ENCODE assay signal across 9 cellular contexts in the genomic region with DNA sequence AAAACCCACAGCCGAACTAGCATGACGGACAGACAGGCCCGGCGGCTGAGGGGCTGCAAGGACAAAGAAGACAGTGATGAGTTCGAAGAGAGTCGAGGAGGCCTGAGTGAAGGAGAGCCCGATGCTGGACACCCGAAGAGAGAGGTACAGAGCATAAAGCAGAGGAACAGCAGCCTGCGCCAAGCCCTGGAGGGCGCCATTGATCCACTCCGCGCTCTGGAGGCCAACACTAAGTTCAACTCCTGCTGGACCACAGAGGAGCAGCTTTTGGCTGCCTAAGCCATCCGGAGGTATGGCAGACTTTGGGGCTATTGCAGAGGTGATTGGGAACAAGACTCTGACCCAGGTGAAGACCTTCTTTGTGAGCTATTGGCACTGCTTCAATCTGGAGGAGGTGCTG. TPM values are rescaled to one million over a fixed set of nuclear protein-coding genes. Genes with fewer than 3 reads are reported as not detected.
A peak's percentile ranks its signal among the peaks of the same experiment; 100 is the strongest.
DNase-seq lines count a peak whose midpoint lies in the region; ATAC-seq and TF ChIP-seq lines count a peak whose summit lies in the region.
"Had no signal": no experiment of that assay in that cellular context is flagged by ENCODE, and none has a peak within 500 bp of the region (broad histone marks: within the 10 kb centered on the region; RNA-seq: fewer than 3 reads in every experiment).

No MANE protein-coding gene starts in this region.

- no peaks in the 10 kb centered on the region for H3K9me3 Mint-ChIP-seq in activated naive CD4-positive, alpha-beta T cell treated with anti-CD3 and anti-CD28 coated beads, Interleukin-2, amount 50 U/mL, for 24 hours
- H3K9me3 Mint-ChIP-seq in naive B cell, result no peaks in the 10 kb centered on the region

- ATAC-seq in Panc1 (peak; percentile 72), naive B cell (ENCODE audit: low read depth in 2 of 2) (peak; percentile 30 to 61)

- no peaks in the 10 kb centered on the region for H3K36me3 Mint-ChIP-seq in activated naive CD4-positive, alpha-beta T cell treated with anti-CD3 and anti-CD28 coated beads, Interleukin-2, amount 50 U/mL, for 24 hours
- H3K36me3 Mint-ChIP-seq in naive B cell, result no peaks in the 10 kb centered on the region

- BruUV-seq in Panc1 (replicated peaks; lab: Mats Ljungman, UMichigan), result no TSS peak

- H3K4me3 ChIP-seq in Panc1 (ENCODE audit: low read depth in 2 of 2, low read length in 2 of 2), result no peak overlapping the region
- H3K4me3 ChIP-seq: BLaER1 treated with 17β-estradiol and CSF1 and Interleukin-3, amounts not matched to agents 10 nM and 100 nM had no signal

- H3K4me1 ChIP-seq in Panc1 (ENCODE audit: control insufficient read depth, insufficient read depth, low read length), result no peaks in the 10 kb centered on the region; the same call in 1 of the 2 replicates

- H3K27ac ChIP-seq in Panc1 (ENCODE audit: low read length), result no peak overlapping the region
- H3K27ac ChIP-seq: BLaER1 treated with 17β-estradiol and CSF1 and Interleukin-3, amounts not matched to agents 10 nM and 100 nM had no signal

- in situ Hi-C loops in Panc1 (cut with HindIII; ENCODE audit: low pct_unique_long_range_greater_than_20kb, low sequenced_read_pairs), result no loop called here

- intact Hi-C loops in Panc1 (cut with micrococcal nuclease; ENCODE audit: unreplicated experiment), result no loop called here

- no peak overlapping the region for H3K4me3 Mint-ChIP-seq in activated naive CD4-positive, alpha-beta T cell treated with anti-CD3 and anti-CD28 coated beads, Interleukin-2, amount 50 U/mL, for 24 hours
- H3K4me3 Mint-ChIP-seq in naive B cell, result no peak overlapping the region

- no peaks in the 10 kb centered on the region for H3K36me3 ChIP-seq in Panc1 (ENCODE audit: control insufficient read depth, insufficient read depth, low read length)
- H3K36me3 ChIP-seq: BLaER1 treated with 17β-estradiol and CSF1 and Interleukin-3, amounts not matched to agents 10 nM and 100 nM had no signal

- peaks cover 19% of the 10 kb centered on the region for H3K27me3 ChIP-seq in Panc1 (ENCODE audit: control insufficient read depth, insufficient read depth, low read length)
- H3K27me3 ChIP-seq: BLaER1 treated with 17β-estradiol and CSF1 and Interleukin-3, amounts not matched to agents 10 nM and 100 nM had no signal

- no peaks in the 10 kb centered on the region for H3K27me3 Mint-ChIP-seq in activated naive CD4-positive, alpha-beta T cell treated with anti-CD3 and anti-CD28 coated beads, Interleukin-2, amount 50 U/mL, for 24 hours
- H3K27me3 Mint-ChIP-seq in naive B cell, result peaks cover 0 to 11% (median 0%) of the 10 kb centered on the region in 3 donors

- CTCF ChIA-PET in Panc1 (lab: Charles Lee), result no interaction called here

- TF ChIP-seq CTCF in Panc1 (IDR thresholded peaks at IDR 0.05), result peak; percentile 54

- H3K27ac Mint-ChIP-seq in activated naive CD4-positive, alpha-beta T cell treated with anti-CD3 and anti-CD28 coated beads, Interleukin-2, amount 50 U/mL, for 24 hours, result peak overlapping the region; percentile 14
- no peak overlapping the region for H3K27ac Mint-ChIP-seq in naive B cell

- POLR2A ChIA-PET in Panc1 (lab: Charles Lee), result no interaction called here

- no peaks in the 10 kb centered on the region for H3K9me3 ChIP-seq in Panc1 (ENCODE audit: control insufficient read depth, insufficient read depth, low read depth, low read length)
- H3K9me3 ChIP-seq: BLaER1 treated with 17β-estradiol and CSF1 and Interleukin-3, amounts not matched to agents 10 nM and 100 nM had no signal

- DNase-seq in NCI-H1105 treated with DMSO at 0.1 percent for 48 hours (lab: John Stamatoyannopoulos, UW), result peak; percentile 10
- no peak for DNase-seq in NCI-H1105 (lab: John Stamatoyannopoulos, UW)
- DNase-seq in Panc1 (ENCODE audit: low read depth, low spot score), result no peak
- no peak for DNase-seq in naive B cell
- DNase-seq in NCI-H1436 treated with DMSO at 0.1 percent for 48 hours (lab: John Stamatoyannopoulos, UW), result no peak
- no peak for DNase-seq in COLO829 (ENCODE audit: low spot score)
- no peak for DNase-seq in NCI-H446 treated with DMSO at 0.1 percent for 48 hours (lab: John Stamatoyannopoulos, UW)

- peaks cover 1% of the 10 kb centered on the region for H3K4me1 Mint-ChIP-seq in activated naive CD4-positive, alpha-beta T cell treated with anti-CD3 and anti-CD28 coated beads, Interleukin-2, amount 50 U/mL, for 24 hours
- peaks cover 3 to 4% (median 3%) of the 10 kb centered on the region in 3 donors for H3K4me1 Mint-ChIP-seq in naive B cell

RNA-seq across cellular contexts. Expression of gene PLXNC1, which starts 7.8 kb away (rescaled TPM):
- total RNA-seq in Panc1 (2021; ENCODE audit: unreplicated experiment), result 0.57 TPM
- 0.21 TPM for polyA plus RNA-seq in Panc1 (2012; ENCODE audit: insufficient read length)
- polyA plus RNA-seq in naive B cell (ENCODE audit: low read depth in 6 of 6), result 1 to 10 TPM; 2.1 to 6.9 (median 4.4) TPM
